ENCODE assay signal across 11 cellular contexts in the genomic region with DNA sequence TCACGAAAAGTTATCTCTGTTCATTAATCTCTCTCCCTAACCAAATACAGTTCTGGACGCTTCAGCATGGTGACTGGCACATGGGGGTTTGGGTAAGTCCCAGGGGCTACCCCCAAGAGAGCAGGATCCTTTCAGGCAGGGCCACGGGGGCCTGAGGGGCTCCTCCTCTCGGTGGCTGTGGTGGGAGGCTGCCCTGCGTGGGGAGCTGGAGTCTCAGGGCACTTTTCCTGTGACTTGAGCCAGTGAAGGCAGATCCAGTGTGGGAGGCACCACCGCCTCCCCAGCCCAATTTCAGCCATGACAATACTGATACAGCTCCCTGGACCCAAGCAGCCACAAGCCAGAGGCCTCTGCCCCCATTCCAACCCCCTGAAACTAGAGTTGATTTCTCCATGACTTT. TPM values are rescaled to one million over a fixed set of nuclear protein-coding genes. Genes with fewer than 3 reads are reported as not detected.
A peak's percentile ranks its signal among the peaks of the same experiment; 100 is the strongest.
DNase-seq lines count a peak whose midpoint lies in the region; ATAC-seq, FAIRE-seq and TF ChIP-seq lines count a peak whose summit lies in the region.
"Had no signal": no experiment of that assay in that cellular context is flagged by ENCODE, and none has a peak within 500 bp of the region (broad histone marks: within the 10 kb centered on the region; RNA-seq: fewer than 3 reads in every experiment).

No MANE protein-coding gene starts in this region.

- H4K8ac ChIP-seq in H1 (ENCODE audit: extremely low read depth, insufficient read depth, low read length), result no peak overlapping the region

- peaks cover 0 to 14% of the 10 kb centered on the region in 2 experiments for H4K20me1 ChIP-seq in H1 (replicated peaks in 1 of 2; ENCODE audit: control insufficient read depth in 1 of 2, insufficient read depth in 2 of 2, low read length in 2 of 2)

- no peak overlapping the region for H3K56ac ChIP-seq in H1 (replicated peaks; ENCODE audit: insufficient read length, low read depth, low read length)

- ATAC-seq in RWPE2 (ENCODE audit: low read depth) (no peak), HG02678 (IDR thresholded peaks at IDR 0.05; ENCODE audit: unreplicated experiment) (no peak), HG03196 (IDR thresholded peaks at IDR 0.05; ENCODE audit: unreplicated experiment) (no peak)
- no peak for ATAC-seq in stimulated activated effector memory CD8-positive, alpha-beta T cell treated with anti-CD3 and anti-CD28 coated beads, Interleukin-12 subunit alpha, Interleukin-12 subunit beta, amount 100 ng/mL, for 72 hours

- no peak overlapping the region for H3K4me2 ChIP-seq in H1 (ENCODE audit: insufficient read depth in 1 of 2, low read depth in 2 of 2, low read length in 2 of 2)

- H3K36me3 Mint-ChIP-seq in activated CD4-positive, alpha-beta T cell treated with anti-CD3 and anti-CD28 coated beads, Interleukin-2, amount 10 ng/mL, durations not matched to agents 7 days and 5 days (ENCODE audit: low read depth), result peaks cover 8% of the 10 kb centered on the region
- peaks cover 15% of the 10 kb centered on the region for H3K36me3 Mint-ChIP-seq in stimulated activated effector memory CD8-positive, alpha-beta T cell treated with anti-CD3 and anti-CD28 coated beads, Interleukin-12 subunit alpha, Interleukin-12 subunit beta, amount 100 ng/mL, for 72 hours

- H2BK15ac ChIP-seq in H1 (ENCODE audit: low read length), result no peak overlapping the region

- no peak for TF ChIP-seq EP300 in H1 (IDR thresholded peaks at IDR 0.05; ENCODE audit: borderline replicate concordance in 1 of 2, low read depth in 2 of 2, low read length in 2 of 2)

- no peak overlapping the region for H3K4me3 Mint-ChIP-seq in activated CD4-positive, alpha-beta T cell treated with anti-CD3 and anti-CD28 coated beads, Interleukin-2, amount 10 ng/mL, durations not matched to agents 7 days and 5 days
- peak overlapping the region; percentile 82 for H3K4me3 Mint-ChIP-seq in stimulated activated effector memory CD8-positive, alpha-beta T cell treated with anti-CD3 and anti-CD28 coated beads, Interleukin-12 subunit alpha, Interleukin-12 subunit beta, amount 100 ng/mL, for 72 hours

- no peak for TF ChIP-seq CTCF in RWPE2 (IDR thresholded peaks at IDR 0.05; ENCODE audit: poor library complexity, severe bottlenecking)
- TF ChIP-seq CTCF in H1 (IDR thresholded peaks at IDR 0.05; ENCODE audit: control extremely low read depth in 1 of 3, insufficient read depth in 1 of 3, low read depth in 1 of 3, low read length in 3 of 3), result no peak

- H3K27me3 Mint-ChIP-seq in activated CD4-positive, alpha-beta T cell treated with anti-CD3 and anti-CD28 coated beads, Interleukin-2, amount 10 ng/mL, durations not matched to agents 7 days and 5 days, result no peaks in the 10 kb centered on the region

- CTCF ChIA-PET in activated CD4-positive, alpha-beta T cell treated with anti-CD3 and anti-CD28 coated beads, Interleukin-2, amount 10 ng/mL, durations not matched to agents 7 days and 5 days (lab: Charles Lee), result interaction anchor here (0.6 to 1.2 kb wide), 4 partner anchors 19 to 764 kb away, joined by 3 to 5 read pairs (median 4); no protein-coding TSS in a partner anchor
- CTCF ChIA-PET in H1 (lab: Charles Lee; ENCODE audit: partially characterized antibody), result interaction anchor here (1.0 to 3.7 kb wide), 3 partner anchors 62 to 87 kb away, joined by 3 to 17 read pairs (median 3); no protein-coding TSS in a partner anchor

- no peak overlapping the region for H3K18ac ChIP-seq in H1 (ENCODE audit: extremely low read depth, low read length)

- no peak overlapping the region for H3K4me3 ChIP-seq in RWPE2 (ENCODE audit: severe bottlenecking)
- no peak overlapping the region for H3K4me3 ChIP-seq in H1 (ENCODE audit: extremely low read depth in 1 of 4, insufficient read depth in 2 of 4, low read depth in 3 of 4, low read length in 4 of 4)

- TF ChIP-seq RAD21 in H1 (IDR thresholded peaks at IDR 0.05 in 1 of 2, conservative IDR thresholded peaks at IDR 0.05 in 1 of 2; ENCODE audit: low read depth in 2 of 2, low read length in 2 of 2), result no peak

- H3K27me3 ChIP-seq in RWPE2 (ENCODE audit: insufficient read depth, poor library complexity, severe bottlenecking) (no peaks in the 10 kb centered on the region), H1 (replicated peaks in 1 of 4; ENCODE audit: control insufficient read depth in 3 of 4, extremely low read depth in 1 of 4, insufficient read depth in 3 of 4, low read length in 3 of 4) (no peaks in the 10 kb centered on the region; a peak in 1 of 7 replicates)
- H3K27me3 ChIP-seq: testis had no signal

- H3K9me3 Mint-ChIP-seq in activated CD4-positive, alpha-beta T cell treated with anti-CD3 and anti-CD28 coated beads, Interleukin-2, amount 10 ng/mL, durations not matched to agents 7 days and 5 days, result no peaks in the 10 kb centered on the region
- no peaks in the 10 kb centered on the region for H3K9me3 Mint-ChIP-seq in stimulated activated effector memory CD8-positive, alpha-beta T cell treated with anti-CD3 and anti-CD28 coated beads, Interleukin-12 subunit alpha, Interleukin-12 subunit beta, amount 100 ng/mL, for 72 hours

- H2AK5ac ChIP-seq in H1 (ENCODE audit: low read depth, low read length), result no peak overlapping the region

- peaks cover 14% of the 10 kb centered on the region for H3K23me2 ChIP-seq in H1 (ENCODE audit: low read depth, low read length)

- H2BK20ac ChIP-seq in H1 (ENCODE audit: low read length), result peak overlapping the region; percentile 32; the same call in 1 of the 2 replicates

- H3K79me2 ChIP-seq in H1 (ENCODE audit: control insufficient read depth in 1 of 2, insufficient read depth in 2 of 2, low read length in 2 of 2), result peaks cover 10 to 35% of the 10 kb centered on the region in 2 experiments

- peak overlapping the region; percentile 71 for H3K27ac Mint-ChIP-seq in activated CD4-positive, alpha-beta T cell treated with anti-CD3 and anti-CD28 coated beads, Interleukin-2, amount 10 ng/mL, durations not matched to agents 7 days and 5 days
- H3K27ac Mint-ChIP-seq in stimulated activated effector memory CD8-positive, alpha-beta T cell treated with anti-CD3 and anti-CD28 coated beads, Interleukin-12 subunit alpha, Interleukin-12 subunit beta, amount 100 ng/mL, for 72 hours, result peak overlapping the region; percentile 96

- peaks cover 33% of the 10 kb centered on the region for H3K4me1 Mint-ChIP-seq in activated CD4-positive, alpha-beta T cell treated with anti-CD3 and anti-CD28 coated beads, Interleukin-2, amount 10 ng/mL, durations not matched to agents 7 days and 5 days
- peaks cover 39% of the 10 kb centered on the region for H3K4me1 Mint-ChIP-seq in stimulated activated effector memory CD8-positive, alpha-beta T cell treated with anti-CD3 and anti-CD28 coated beads, Interleukin-12 subunit alpha, Interleukin-12 subunit beta, amount 100 ng/mL, for 72 hours

- H3K79me1 ChIP-seq in H1 (ENCODE audit: low read depth, low read length), result peaks cover 17% of the 10 kb centered on the region

- 91% methylated on average over 6 of the region's 6 CpGs; no CpG with 5 or more reads in 1 of the 2 experiments for WGBS in H1 (ENCODE audit: extremely low coverage in 1 of 2, insufficient coverage in 1 of 2, insufficient read length in 1 of 2, insufficient replicate concordance in 2 of 2, low coverage in 1 of 2, low lambda C conversion rate in 2 of 2, missing lambda C conversion rate in 1 of 2), 2 experiments

- H2BK120ac ChIP-seq in H1 (replicated peaks; ENCODE audit: low read depth, low read length), result no peak overlapping the region

- POLR2A ChIA-PET in activated CD4-positive, alpha-beta T cell treated with anti-CD3 and anti-CD28 coated beads, Interleukin-2, amount 10 ng/mL, durations not matched to agents 7 days and 5 days (lab: Charles Lee), result no interaction called here
- POLR2A ChIA-PET in H1 (lab: Charles Lee; ENCODE audit: partially characterized antibody), result no interaction called here

- no peak for DNase-seq in activated CD4-positive, alpha-beta T cell treated with anti-CD3 and anti-CD28 coated beads, Interleukin-2, amount 10 ng/mL, durations not matched to agents 7 days and 5 days
- no peak for DNase-seq in activated CD4-positive, alpha-beta T cell treated with anti-CD3 and anti-CD28 coated beads for 1 hour
- DNase-seq in RWPE2 (ENCODE audit: low spot score), result no peak
- no peak for DNase-seq in H1 (ENCODE audit: low read depth in 1 of 2, low spot score in 2 of 2)
- DNase-seq in stimulated activated effector memory CD8-positive, alpha-beta T cell treated with anti-CD3 and anti-CD28 coated beads, Interleukin-12 subunit alpha, Interleukin-12 subunit beta, amount 100 ng/mL, for 72 hours (ENCODE audit: low spot score in 2 of 2), result no peak
- no peak for DNase-seq in caudate nucleus (lab: John Stamatoyannopoulos, UW)
- DNase-seq: hippocampal formation, NCI-H69, testis had no signal

- no peak overlapping the region for H3K4ac ChIP-seq in H1 (replicated peaks; ENCODE audit: insufficient read length, low read depth, low read length)

- H4K5ac ChIP-seq in H1 (ENCODE audit: insufficient read length, low read depth, low read length), result no peak overlapping the region

- 0 out of 2 replicates have a peak, but pooled peaks cover 5% of the 10 kb centered on the region for H3K36me3 ChIP-seq in RWPE2 (ENCODE audit: low read depth)
- H3K36me3 ChIP-seq in H1 (ENCODE audit: control insufficient read depth in 2 of 4, insufficient read depth in 4 of 4, low read length in 3 of 4), result peaks cover 0 to 2% (median 0%) of the 10 kb centered on the region in 4 experiments; a peak in 1 of 8 replicates

- H3K9me3 ChIP-seq in RWPE2 (ENCODE audit: severe bottlenecking) (no peaks in the 10 kb centered on the region), H1 (ENCODE audit: insufficient read depth in 2 of 2, low read depth in 1 of 2, low read length in 1 of 2) (no peaks in the 10 kb centered on the region)
- H3K9me3 ChIP-seq: testis had no signal

- H3K4me1 ChIP-seq in RWPE2 (ENCODE audit: insufficient read depth, poor library complexity, severe bottlenecking) (peaks cover 33% of the 10 kb centered on the region), H1 (replicated peaks in 1 of 4; ENCODE audit: control insufficient read depth in 3 of 4, insufficient read depth in 4 of 4, low read length in 3 of 4) (peaks cover 0 to 17% (median 7%) of the 10 kb centered on the region in 4 experiments; a peak in 5 of 7 replicates)

- H3K27ac ChIP-seq in RWPE2 (ENCODE audit: poor library complexity, severe bottlenecking), result peak overlapping the region; percentile 95
- H3K27ac ChIP-seq in H1 (ENCODE audit: low read depth, low read length), result no peak overlapping the region
- H3K27ac ChIP-seq in caudate nucleus (ENCODE audit: low read depth, low read length), result no peak overlapping the region

- H4K91ac ChIP-seq in H1 (replicated peaks; ENCODE audit: insufficient read length, low read length), result no peak overlapping the region

- no peak overlapping the region for H2BK5ac ChIP-seq in H1 (ENCODE audit: low read depth, low read length)

- no peak overlapping the region for H3K23ac ChIP-seq in H1 (ENCODE audit: insufficient read length)

- H3K9ac ChIP-seq in H1 (replicated peaks in 1 of 4; ENCODE audit: extremely low read depth in 1 of 4, low read depth in 3 of 4, low read length in 3 of 4), result no peak overlapping the region

- no peak overlapping the region for H2BK12ac ChIP-seq in H1 (ENCODE audit: low read depth, low read length)

- no peak overlapping the region for H3K14ac ChIP-seq in H1 (ENCODE audit: insufficient read length)

- no peak overlapping the region for H2AFZ ChIP-seq in H1 (ENCODE audit: low read length)

- no peak for FAIRE-seq in H1 (lab: Jason Lieb, UNC)

- TF ChIP-seq POLR2A in H1 (IDR thresholded peaks at IDR 0.05; ENCODE audit: control extremely low read depth in 1 of 2, low read depth in 2 of 2, low read length in 2 of 2), result no peak

RNA-seq across cellular contexts. Expression of a gene that starts 1.0 kb away (rescaled TPM):
- 10 to 100 TPM; 84.7 to 91.7 TPM for total RNA-seq in activated CD4-positive, alpha-beta T cell treated with anti-CD3 and anti-CD28 coated beads, Interleukin-2, amount 10 ng/mL, durations not matched to agents 7 days and 5 days
- total RNA-seq in H1 (2021; fragmentation: NEBNext Ultra II Directional; extraction: Animal tissue kit (Norgen Biotek cat#: 25700)), result 31.4 and 37.4 TPM in 2 replicates
- polyA plus RNA-seq in H1 (2011; rRNA removed), result 12.2 and 21.3 TPM in 2 replicates
- 12.8 TPM for polyA plus RNA-seq in H1 (2011; cell fraction: cytosol; rRNA removed)
- 67.3 TPM for polyA plus RNA-seq in H1 (2011; cell fraction: nucleus; rRNA removed)
- 21.4 to 33.6 TPM (median 24.5 TPM) in 4 replicates for polyA plus RNA-seq in H1 (2012, experiment 1 of 2)
- polyA plus RNA-seq in H1 (2012, experiment 2 of 2), result 13.6 TPM
- 16.0 TPM for polyA plus RNA-seq in H1 (2013, experiment 1 of 2)
- polyA plus RNA-seq in H1 (2013, experiment 2 of 2), result 14.4 TPM
- polyA minus RNA-seq in H1 (2011; rRNA and poly(A)+ RNA removed), result 10.0 and 10.6 TPM in 2 replicates
- 23.1 TPM for polyA minus RNA-seq in H1 (2011; cell fraction: cytosol; rRNA and poly(A)+ RNA removed)
- polyA minus RNA-seq in H1 (2011; cell fraction: nucleus; rRNA and poly(A)+ RNA removed), result 23.4 TPM

RNA-seq across cellular contexts. Expression of a gene that starts 30.6 kb away (rescaled TPM):
- total RNA-seq in activated CD4-positive, alpha-beta T cell treated with anti-CD3 and anti-CD28 coated beads, Interleukin-2, amount 10 ng/mL, durations not matched to agents 7 days and 5 days, result 10 to 100 TPM; 71.7 to 82.0 TPM
- total RNA-seq in H1 (2021; fragmentation: NEBNext Ultra II Directional; extraction: Animal tissue kit (Norgen Biotek cat#: 25700)), result 70.7 and 75.2 TPM in 2 replicates
- 45.3 and 71.0 TPM in 2 replicates for polyA plus RNA-seq in H1 (2011; rRNA removed)
- 71.1 TPM for polyA plus RNA-seq in H1 (2011; cell fraction: cytosol; rRNA removed)
- 143 TPM for polyA plus RNA-seq in H1 (2011; cell fraction: nucleus; rRNA removed)
- polyA plus RNA-seq in H1 (2012, experiment 1 of 2), result 58.3 to 76.3 TPM (median 64.8 TPM) in 4 replicates
- 55.4 TPM for polyA plus RNA-seq in H1 (2012, experiment 2 of 2)
- 44.0 TPM for polyA plus RNA-seq in H1 (2013, experiment 1 of 2)
- polyA plus RNA-seq in H1 (2013, experiment 2 of 2), result 41.8 TPM
- 22.4 and 26.9 TPM in 2 replicates for polyA minus RNA-seq in H1 (2011; rRNA and poly(A)+ RNA removed)
- 44.5 TPM for polyA minus RNA-seq in H1 (2011; cell fraction: cytosol; rRNA and poly(A)+ RNA removed)
- 46.0 TPM for polyA minus RNA-seq in H1 (2011; cell fraction: nucleus; rRNA and poly(A)+ RNA removed)
